ENCODE assay signal across 30 cellular contexts in genomic region chr19:45086453-45086852, GRCh38. TPM values are rescaled to one million over a fixed set of nuclear protein-coding genes. Genes with fewer than 3 reads are reported as not detected.
DNase-seq lines count a peak whose midpoint lies in the region; ATAC-seq and TF ChIP-seq lines count a peak whose summit lies in the region.
"Had no signal": no experiment of that assay in that cellular context is flagged by ENCODE, and none has a peak within 500 bp of the region (broad histone marks: within the 10 kb centered on the region; RNA-seq: fewer than 3 reads in every experiment).

No MANE protein-coding gene starts in this region.

- 95 to 100% methylated on average over 1 to 3 of the region's 3 CpGs for WGBS in endodermal cell (ENCODE audit: insufficient coverage in 1 of 2, insufficient read length in 1 of 2), 2 experiments

- intact Hi-C loops in activated CD4-positive, alpha-beta memory T cell treated with anti-CD3 and anti-CD28 coated beads for 36 hours (cut with micrococcal nuclease) = no loop called here

- H3K27me3 Mint-ChIP-seq in activated CD4-positive, alpha-beta memory T cell treated with anti-CD3 and anti-CD28 coated beads for 36 hours = no peaks in the 10 kb centered on the region
- no peaks in the 10 kb centered on the region for H3K27me3 Mint-ChIP-seq in endodermal cell (ENCODE audit: insufficient read depth)

- H3K4me3 Mint-ChIP-seq in activated CD4-positive, alpha-beta memory T cell treated with anti-CD3 and anti-CD28 coated beads for 36 hours = no peak overlapping the region
- no peak overlapping the region for H3K4me3 Mint-ChIP-seq in endodermal cell
- H3K4me3 Mint-ChIP-seq in stimulated activated effector memory CD8-positive, alpha-beta T cell treated with anti-CD3 and anti-CD28 coated beads, Interleukin-12 subunit alpha, Interleukin-12 subunit beta, amount 100 ng/mL, for 72 hours = no peak overlapping the region

- H3K4me1 Mint-ChIP-seq in activated CD4-positive, alpha-beta memory T cell treated with anti-CD3 and anti-CD28 coated beads for 36 hours (ENCODE audit: low read depth) = peaks cover 28% of the 10 kb centered on the region
- H3K4me1 Mint-ChIP-seq in endodermal cell = peaks cover 27% of the 10 kb centered on the region
- H3K4me1 Mint-ChIP-seq in stimulated activated effector memory CD8-positive, alpha-beta T cell treated with anti-CD3 and anti-CD28 coated beads, Interleukin-12 subunit alpha, Interleukin-12 subunit beta, amount 100 ng/mL, for 72 hours = peaks cover 38% of the 10 kb centered on the region

- no peaks in the 10 kb centered on the region for H3K27me3 ChIP-seq in endodermal cell (ENCODE audit: control insufficient read depth, insufficient read depth, low read length, poor library complexity, severe bottlenecking)
- H3K27me3 ChIP-seq: cardiac muscle cell, transverse colon had no signal

- H3K27ac Mint-ChIP-seq in activated naive CD4-positive, alpha-beta T cell treated with anti-CD3 and anti-CD28 coated beads, Interleukin-2, amount 50 U/mL, for 72 hours = peak overlapping the region; percentile 1 to 41
- peak overlapping the region; percentile 24 for H3K27ac Mint-ChIP-seq in activated CD4-positive, alpha-beta memory T cell treated with anti-CD3 and anti-CD28 coated beads for 36 hours
- peak overlapping the region; percentile 44 for H3K27ac Mint-ChIP-seq in endodermal cell
- peak overlapping the region; percentile 79 for H3K27ac Mint-ChIP-seq in stimulated activated effector memory CD8-positive, alpha-beta T cell treated with anti-CD3 and anti-CD28 coated beads, Interleukin-12 subunit alpha, Interleukin-12 subunit beta, amount 100 ng/mL, for 72 hours

- no peaks in the 10 kb centered on the region for H3K4me1 ChIP-seq in endodermal cell (ENCODE audit: control insufficient read depth, insufficient read depth, low read length)

- H3K36me3 Mint-ChIP-seq in activated naive CD4-positive, alpha-beta T cell treated with anti-CD3 and anti-CD28 coated beads, Interleukin-2, amount 50 U/mL, for 72 hours = peaks cover 5 to 34% of the 10 kb centered on the region in 2 donors
- peaks cover 29% of the 10 kb centered on the region for H3K36me3 Mint-ChIP-seq in activated CD4-positive, alpha-beta memory T cell treated with anti-CD3 and anti-CD28 coated beads for 36 hours
- peaks cover 65% of the 10 kb centered on the region for H3K36me3 Mint-ChIP-seq in endodermal cell (ENCODE audit: low read depth)
- peaks cover 95% of the 10 kb centered on the region for H3K36me3 Mint-ChIP-seq in stimulated activated effector memory CD8-positive, alpha-beta T cell treated with anti-CD3 and anti-CD28 coated beads, Interleukin-12 subunit alpha, Interleukin-12 subunit beta, amount 100 ng/mL, for 72 hours

- no peaks in the 10 kb centered on the region for H3K9me3 ChIP-seq in endodermal cell (ENCODE audit: control insufficient read depth, low read length)
- H3K9me3 ChIP-seq: SK-N-SH, transverse colon had no signal

- no peaks in the 10 kb centered on the region for H3K9me3 Mint-ChIP-seq in activated naive CD4-positive, alpha-beta T cell treated with anti-CD3 and anti-CD28 coated beads, Interleukin-2, amount 50 U/mL, for 72 hours
- H3K9me3 Mint-ChIP-seq in activated CD4-positive, alpha-beta memory T cell treated with anti-CD3 and anti-CD28 coated beads for 36 hours = no peaks in the 10 kb centered on the region
- H3K9me3 Mint-ChIP-seq in endodermal cell = no peaks in the 10 kb centered on the region
- H3K9me3 Mint-ChIP-seq in stimulated activated effector memory CD8-positive, alpha-beta T cell treated with anti-CD3 and anti-CD28 coated beads, Interleukin-12 subunit alpha, Interleukin-12 subunit beta, amount 100 ng/mL, for 72 hours = no peaks in the 10 kb centered on the region
- H3K9me3 Mint-ChIP-seq: activated T-helper 2 cell treated with anti-CD3 and anti-CD28 coated beads, Interferon-gamma antibody, Interleukin-2, Interleukin-4, amounts not matched to agents 10 μg/mL and 5 μg/mL and 100 μg/mL, durations not matched to agents 14 hours and 24 hours and 36 hours had no signal

- H3K36me3 ChIP-seq in endodermal cell (ENCODE audit: control insufficient read depth, insufficient read depth, low read length) = peaks cover 74% of the 10 kb centered on the region

- no peak for DNase-seq in activated naive CD4-positive, alpha-beta T cell treated with anti-CD3 and anti-CD28 coated beads, Interleukin-2, amount 50 U/mL, for 72 hours (ENCODE audit: low spot score in 2 of 2)
- DNase-seq in activated naive CD4-positive, alpha-beta T cell treated with Interleukin-2 at 50 U/mL for 16 hours = no peak
- no peak for DNase-seq in activated CD4-positive, alpha-beta memory T cell treated with anti-CD3 and anti-CD28 coated beads for 36 hours
- DNase-seq in endodermal cell = no peak
- no peak for DNase-seq in stimulated activated effector memory CD8-positive, alpha-beta T cell treated with anti-CD3 and anti-CD28 coated beads, Interleukin-12 subunit alpha, Interleukin-12 subunit beta, amount 100 ng/mL, for 72 hours (ENCODE audit: low spot score in 2 of 2)
- no peak for DNase-seq in SHP77 treated with DMSO at 0.1 percent for 48 hours (lab: John Stamatoyannopoulos, UW)
- DNase-seq in NCI-H774 (lab: John Stamatoyannopoulos, UW) = no peak
- DNase-seq in SHP77 (lab: John Stamatoyannopoulos, UW) = no peak
- DNase-seq: ACHN; activated CD4-positive, alpha-beta T cell treated with anti-CD3 and anti-CD28 coated beads for 48 hours; activated CD8-positive, alpha-beta memory T cell treated with anti-CD3 and anti-CD28 coated beads, Interleukin-2, amount 50 U/mL, for 4 hours; cortex of kidney; DMS153; effector memory CD4-positive, alpha-beta T cell; mammary epithelial cell; NCI-H1105; NCI-H187 treated with DMSO at 0.1 percent for 48 hours; NCI-H2171; NCI-H510A treated with DMSO at 0.1 percent for 48 hours; OCI-M1; posterior cingulate gyrus; SK-N-SH; stimulated activated CD4-positive, alpha-beta T cell treated with anti-CD3 and anti-CD28 coated beads, Interleukin-2, amount 100 ng/mL, for 24 hours; transverse colon had no signal

- H3K4me3 ChIP-seq in endodermal cell (ENCODE audit: low read length) = no peak overlapping the region
- H3K4me3 ChIP-seq: cardiac muscle cell, transverse colon had no signal

- CTCF ChIA-PET in activated CD4-positive, alpha-beta memory T cell treated with anti-CD3 and anti-CD28 coated beads for 36 hours (lab: Charles Lee) = no interaction called here

- POLR2A ChIA-PET in activated CD4-positive, alpha-beta memory T cell treated with anti-CD3 and anti-CD28 coated beads for 36 hours (lab: Charles Lee) = no interaction called here

- no peak overlapping the region for H3K27ac ChIP-seq in endodermal cell (ENCODE audit: low read depth, low read length)
- H3K27ac ChIP-seq: cardiac muscle cell, transverse colon had no signal

- no peak for ATAC-seq in activated naive CD4-positive, alpha-beta T cell treated with anti-CD3 and anti-CD28 coated beads, Interleukin-2, amount 50 U/mL, for 72 hours
- no peak for ATAC-seq in stimulated activated effector memory CD8-positive, alpha-beta T cell treated with anti-CD3 and anti-CD28 coated beads, Interleukin-12 subunit alpha, Interleukin-12 subunit beta, amount 100 ng/mL, for 72 hours
- ATAC-seq: right cardiac atrium had no signal

- no peak for TF ChIP-seq CTCF in endodermal cell (conservative IDR thresholded peaks at IDR 0.05)

- no peak overlapping the region for H3K9ac ChIP-seq in endodermal cell (ENCODE audit: extremely low read depth, low read length, poor library complexity, severe bottlenecking)
- H3K9ac ChIP-seq: SK-N-SH had no signal

RNA-seq across cellular contexts. Expression of gene PPP1R37, which starts 6.5 kb away (rescaled TPM):
- 10 to 100 TPM; 12.4 to 18.3 TPM for total RNA-seq in activated naive CD4-positive, alpha-beta T cell treated with anti-CD3 and anti-CD28 coated beads, Interleukin-2, amount 50 U/mL, for 72 hours
- 10 to 100 TPM; 12.7 to 13.1 TPM for total RNA-seq in activated CD4-positive, alpha-beta memory T cell treated with anti-CD3 and anti-CD28 coated beads for 36 hours
- total RNA-seq in endodermal cell = 10 to 100 TPM; 23.6 to 32.5 TPM
- 22.4 TPM for polyA plus RNA-seq in endodermal cell (2013, experiment 1 of 2)
- polyA plus RNA-seq in endodermal cell (2013, experiment 2 of 2) = 20.6 TPM

RNA-seq across cellular contexts. Expression of gene GEMIN7, which starts 7.4 kb away (rescaled TPM):
- 10 to 100 TPM in 1 of 2 donors, 1 to 10 TPM in 1; 8.3 to 54.3 TPM for total RNA-seq in activated naive CD4-positive, alpha-beta T cell treated with anti-CD3 and anti-CD28 coated beads, Interleukin-2, amount 50 U/mL, for 72 hours
- total RNA-seq in activated CD4-positive, alpha-beta memory T cell treated with anti-CD3 and anti-CD28 coated beads for 36 hours = 10 to 100 TPM; 29.8 to 30.1 TPM
- total RNA-seq in endodermal cell = 10 to 100 TPM; 56.3 to 56.6 TPM
- polyA plus RNA-seq in endodermal cell (2013, experiment 1 of 2) = 36.7 TPM
- polyA plus RNA-seq in endodermal cell (2013, experiment 2 of 2) = 36.0 TPM

RNA-seq across cellular contexts. Expression of gene ZNF296, which starts 10.2 kb away (rescaled TPM):
- total RNA-seq in activated naive CD4-positive, alpha-beta T cell treated with anti-CD3 and anti-CD28 coated beads, Interleukin-2, amount 50 U/mL, for 72 hours = 1 to 10 TPM; 2.3 to 6.7 TPM
- total RNA-seq in activated CD4-positive, alpha-beta memory T cell treated with anti-CD3 and anti-CD28 coated beads for 36 hours = 1 to 10 TPM; 3.2 to 3.6 TPM
- 1 to 10 TPM; 2.1 to 8.5 TPM for total RNA-seq in endodermal cell
- 1.2 TPM for polyA plus RNA-seq in endodermal cell (2013, experiment 1 of 2)
- polyA plus RNA-seq in endodermal cell (2013, experiment 2 of 2) = 1.1 TPM
- total RNA-seq: H4, HT1080, M059J had no signal

RNA-seq across cellular contexts. Expression of gene CLASRP, which starts 47.6 kb away (rescaled TPM):
- 100 to 1,000 TPM; 115 to 133 TPM for total RNA-seq in activated naive CD4-positive, alpha-beta T cell treated with anti-CD3 and anti-CD28 coated beads, Interleukin-2, amount 50 U/mL, for 72 hours
- total RNA-seq in activated CD4-positive, alpha-beta memory T cell treated with anti-CD3 and anti-CD28 coated beads for 36 hours = 10 to 100 TPM; 89.6 to 98.4 TPM
- 10 to 100 TPM; 67.1 to 90.3 TPM for total RNA-seq in endodermal cell
- 82.3 TPM for polyA plus RNA-seq in endodermal cell (2013, experiment 1 of 2)
- polyA plus RNA-seq in endodermal cell (2013, experiment 2 of 2) = 65.2 TPM

Comparison
In these comparisons a context has a peak if more than half of its experiments do, and no peak if none do; other contexts are left out.
1. H3K27ac Mint-ChIP-seq: peak in every context shown above with its lines; median percentile 79 in stimulated activated effector memory CD8-positive, alpha-beta T cell treated with anti-CD3 and anti-CD28 coated beads, Interleukin-12 subunit alpha, Interleukin-12 subunit beta, amount 100 ng/mL, for 72 hours; 44 in endodermal cell; 24 in activated CD4-positive, alpha-beta memory T cell treated with anti-CD3 and anti-CD28 coated beads for 36 hours; 21 in activated naive CD4-positive, alpha-beta T cell treated with anti-CD3 and anti-CD28 coated beads, Interleukin-2, amount 50 U/mL, for 72 hours.